Comparison of ENCODE assay signal across 9 cellular contexts in the genomic region with DNA sequence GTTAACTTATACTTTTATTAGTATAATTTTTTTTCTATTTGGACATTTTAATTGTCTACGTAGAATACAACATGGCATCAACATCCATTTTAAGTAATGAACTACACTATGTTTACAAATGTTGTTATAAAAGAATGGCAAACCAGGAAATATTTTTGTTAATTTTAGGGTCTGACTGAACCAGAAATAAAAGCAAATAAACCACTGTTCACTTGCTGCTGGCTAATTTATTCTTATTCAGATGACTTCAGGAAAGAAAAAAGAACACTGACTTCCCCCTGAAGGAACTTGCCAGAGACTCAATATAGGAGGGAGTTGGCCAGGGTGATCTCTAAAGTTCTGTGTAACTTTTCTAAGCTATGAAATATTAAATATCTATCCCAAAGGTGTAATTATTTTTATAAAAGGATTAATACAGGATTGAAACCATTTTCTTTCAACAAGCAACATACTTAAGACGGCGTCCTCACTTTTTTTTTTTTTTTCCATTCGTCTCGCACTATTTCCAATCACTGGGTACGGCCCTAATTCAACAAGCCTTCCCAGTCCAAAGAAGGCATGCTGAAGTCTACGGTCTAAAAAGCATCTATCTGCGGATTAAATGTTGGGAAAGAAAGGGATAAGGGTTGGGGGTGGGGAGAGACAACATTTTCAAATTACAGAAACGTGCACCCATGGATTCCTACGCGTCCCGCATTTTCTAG. TPM values are rescaled to one million over a fixed set of nuclear protein-coding genes. Genes with fewer than 3 reads are reported as not detected.
DNase-seq lines count a peak whose midpoint lies in the region; ATAC-seq, FAIRE-seq and TF ChIP-seq lines count a peak whose summit lies in the region.
"Had no signal": no experiment of that assay in that cellular context is flagged by ENCODE, and none has a peak within 500 bp of the region (broad histone marks: within the 10 kb centered on the region; RNA-seq: fewer than 3 reads in every experiment).

No MANE protein-coding gene starts in this region.

- H3K27ac ChIP-seq in left ventricle myocardium inferior (replicated peaks) (peak overlapping the region; percentile 91), GM12878 (ENCODE audit: control insufficient read depth, insufficient read depth) (peak overlapping the region; percentile 91), vagina (peak overlapping the region; percentile 88)

- BruUV-seq in GM12878 (replicated peaks; lab: Mats Ljungman, UMichigan): no TSS peak

- FAIRE-seq in GM12878 (lab: Jason Lieb, UNC) (no peak), HTR-8/SVneo (lab: Jason Lieb, UNC) (no peak)
- FAIRE-seq: endometrium had no signal

- peak overlapping the region; percentile 92 for H3K9ac ChIP-seq in GM12878 (ENCODE audit: control insufficient read depth, insufficient read depth, low read length)

- H4K20me1 ChIP-seq in GM12878 (ENCODE audit: control insufficient read depth, insufficient read depth): no peaks in the 10 kb centered on the region

- CTCF ChIA-PET in GM12878 (lab: Yijun Ruan, JAX): interaction anchor here (1.0 to 2.9 kb wide), 5 partner anchors 9 to 91 kb away, joined by 3 to 10 read pairs (median 7); no protein-coding TSS in a partner anchor

- intact Hi-C loops in left ventricle myocardium inferior (cut with micrococcal nuclease): no loop called here
- intact Hi-C loops in left cardiac atrium (cut with DNase I): loop anchor here (5.0 to 10.0 kb wide), 4 partner anchors 82 to 114 kb away; no protein-coding TSS in a partner anchor
- intact Hi-C loops in GM12878 (cut with micrococcal nuclease; ENCODE audit: unreplicated experiment): no loop called here
- intact Hi-C loops in vagina (cut with DNase I): loop anchor here (5.0 to 10.0 kb wide), 2 partner anchors 86 to 132 kb away; a partner anchor contains a TSS

- H3K27me3 ChIP-seq in left ventricle myocardium inferior (ENCODE audit: low read depth) (no peaks in the 10 kb centered on the region), GM12878 (replicated peaks in 1 of 2; ENCODE audit: control insufficient read depth in 2 of 2, insufficient read depth in 2 of 2, low read length in 1 of 2) (no peaks in the 10 kb centered on the region), vagina (no peaks in the 10 kb centered on the region)

- no peak for TF ChIP-seq EP300 in GM12878 (IDR thresholded peaks at IDR 0.05; ENCODE audit: borderline replicate concordance in 1 of 2, control insufficient read depth in 1 of 2, low read depth in 2 of 2, low read length in 2 of 2)

- H3K4me2 ChIP-seq in GM12878 (ENCODE audit: control insufficient read depth, insufficient read depth): peak overlapping the region; percentile 97

- SMC1A ChIA-PET in GM12878 (lab: Charles Lee; ENCODE audit: uncharacterized antibody, unreplicated experiment): interaction anchor here (0.9 to 4.8 kb wide), 21 partner anchors 13 to 115 kb away, joined by 3 to 57 read pairs (median 11); no protein-coding TSS in a partner anchor

- ATAC-seq in left cardiac atrium (no peak), GM12878 (no peak), memory B cell (ENCODE audit: low read depth) (no peak), HG03280 (IDR thresholded peaks at IDR 0.05; ENCODE audit: unreplicated experiment) (no peak)

- TF ChIP-seq POLR2A in GM12878 (IDR thresholded peaks at IDR 0.05; ENCODE audit: low read depth, low read length) (no peak), vagina (IDR thresholded peaks at IDR 0.05) (no peak)

- no peaks in the 10 kb centered on the region for H3K9me3 Mint-ChIP-seq in memory B cell

- H3K79me2 ChIP-seq in GM12878 (ENCODE audit: control insufficient read depth, insufficient read depth, low read length): peaks cover 62% of the 10 kb centered on the region

- DNase-seq in left ventricle myocardium inferior (no peak), left cardiac atrium (no peak), GM12878 (ENCODE audit: low read depth, low spot score) (no peak), memory B cell (ENCODE audit: low spot score in 2 of 2) (no peak), vagina (ENCODE audit: extremely low spot score in 2 of 2) (no peak), HTR-8/SVneo (ENCODE audit: insufficient read length, low spot score) (no peak)
- no peak for DNase-seq in activated effector memory CD4-positive, alpha-beta T cell treated with anti-CD3 and anti-CD28 coated beads, Interleukin-2, amount 50 U/mL, for 16 hours

- 1% methylated on average over 11 of the region's 12 CpGs for WGBS in GM12878 (ENCODE audit: insufficient coverage, insufficient replicate concordance, low lambda C conversion rate, missing lambda C conversion rate)

- POLR2A ChIA-PET in GM12878 (lab: Charles Lee): interaction anchor here (0.7 to 4.2 kb wide), 9 partner anchors 8 to 332 kb away, joined by 3 to 12 read pairs (median 3); no protein-coding TSS in a partner anchor

- in situ Hi-C loops in GM12878 (cut with MboI): no loop called here

- H3K27me3 Mint-ChIP-seq in memory B cell: no peaks in the 10 kb centered on the region

- H3K36me3 ChIP-seq in left ventricle myocardium inferior (no peaks in the 10 kb centered on the region), GM12878 (ENCODE audit: control insufficient read depth in 2 of 2, insufficient read depth in 2 of 2, low read length in 1 of 2) (no peaks in the 10 kb centered on the region), vagina (no peaks in the 10 kb centered on the region)

- peak overlapping the region; percentile 89 for H3K27ac Mint-ChIP-seq in memory B cell

- H3K4me3 Mint-ChIP-seq in memory B cell: peak overlapping the region; percentile 93

- H3K36me3 Mint-ChIP-seq in memory B cell: peaks cover 4% of the 10 kb centered on the region

- TF ChIP-seq CTCF in left ventricle myocardium inferior (IDR thresholded peaks at IDR 0.05; ENCODE audit: borderline replicate concordance): no peak
- no peak for TF ChIP-seq CTCF in GM12878 (IDR thresholded peaks at IDR 0.05 in 2 of 3, conservative IDR thresholded peaks at IDR 0.05 in 1 of 3; ENCODE audit: control insufficient read depth in 2 of 3, extremely low read depth in 1 of 3, insufficient read depth in 1 of 3, low read depth in 3 of 3, low read length in 3 of 3)
- TF ChIP-seq CTCF in vagina (IDR thresholded peaks at IDR 0.05): no peak

- peaks cover 4% of the 10 kb centered on the region for H3K9me3 ChIP-seq in left ventricle myocardium inferior (replicated peaks)
- H3K9me3 ChIP-seq in GM12878 (replicated peaks; ENCODE audit: control insufficient read depth, insufficient read depth, low read length): no peaks in the 10 kb centered on the region
- no peaks in the 10 kb centered on the region for H3K9me3 ChIP-seq in vagina

- RAD21 ChIA-PET in GM12878 (lab: Charles Lee; ENCODE audit: unreplicated experiment): interaction anchor here (0.8 to 5.2 kb wide), 16 partner anchors 9 to 115 kb away, joined by 3 to 32 read pairs (median 6); no protein-coding TSS in a partner anchor

- H3K4me1 ChIP-seq in left ventricle myocardium inferior (peaks cover 34% of the 10 kb centered on the region), GM12878 (ENCODE audit: control insufficient read depth, insufficient read depth, low read length) (peaks cover 10% of the 10 kb centered on the region), vagina (peaks cover 28% of the 10 kb centered on the region)

- H3K4me1 Mint-ChIP-seq in memory B cell: peaks cover 42% of the 10 kb centered on the region

- H3K4me3 ChIP-seq in left ventricle myocardium inferior: peak overlapping the region; percentile 83
- peak overlapping the region; percentile 98 for H3K4me3 ChIP-seq in GM12878
- H3K4me3 ChIP-seq in vagina: peak overlapping the region; percentile 91 to 93

- H2AFZ ChIP-seq in GM12878 (ENCODE audit: control insufficient read depth, low read depth, low read length): peak overlapping the region; percentile 68

- TF ChIP-seq RAD21 in GM12878 (IDR thresholded peaks at IDR 0.05; ENCODE audit: insufficient read depth, low read depth, low read length): no peak

TF ChIP-seq in GM12878, 131 proteins besides CTCF, POLR2A, EP300 and RAD21 (continues in another document):
- TF ChIP-seq HCFC1 (IDR thresholded peaks at IDR 0.05; ENCODE audit: low read length): no peak
- TF ChIP-seq IKZF2 (IDR thresholded peaks at IDR 0.05): peak; percentile 24 to 45; a peak in 1 of 4 replicates
- 0 out of 2 replicates have a peak, but pooled peaks have one; percentile 6 for TF ChIP-seq CREM (IDR thresholded peaks at IDR 0.05; ENCODE audit: low read depth)
- TF ChIP-seq NR2C2 (IDR thresholded peaks at IDR 0.05; ENCODE audit: borderline replicate concordance, control insufficient read depth, insufficient read length, low read depth): no peak

RNA-seq across cellular contexts. Expression of a gene that starts 1.1 kb away (rescaled TPM):
- total RNA-seq in left ventricle myocardium inferior (7.9 TPM), left cardiac atrium (1 to 10 TPM; 7.9 to 9.2 TPM), GM12878 (2014; rRNA removed) (25.8 and 32.1 TPM in 2 replicates), GM12878 (2014; rRNA removed; fragmentation: Illumina TruSeq; extraction: Trizol) (21.7 and 22.2 TPM in 2 replicates), GM12878 (2021) (25.0 and 27.7 TPM in 2 replicates), vagina (23.3 TPM)
- 37.0 and 39.1 TPM in 2 replicates for total RNA-seq in GM12878 (2013; cell fraction: nucleolus; rRNA removed)
- polyA plus RNA-seq in GM12878 (2011; ENCODE audit: low read depth): 10.1 TPM
- polyA plus RNA-seq in GM12878 (2011; rRNA removed) (12.1 and 13.3 TPM in 2 replicates), GM12878 (2014; fragmentation: Illumina TruSeq; extraction: Trizol) (22.5 and 24.0 TPM in 2 replicates), GM12878 (2014; fragmentation: Nextera tagmentation; extraction: Ambion mirVana) (1 to 10 TPM; 4.0 to 6.5 TPM), GM12878 (2014; rRNA removed) (19.2 and 21.5 TPM in 2 replicates), GM12878 (2016; fragmentation: Nextera tagmentation; extraction: Ambion mirVana) (10 to 100 TPM; 12.5 to 14.9 TPM)
- 8.0 and 9.9 TPM in 2 replicates for polyA plus RNA-seq in GM12878 (2011; cell fraction: cytosol; rRNA removed)
- 9.6 and 12.0 TPM in 2 replicates for polyA plus RNA-seq in GM12878 (2011; cell fraction: nucleus; rRNA removed)
- polyA plus RNA-seq in GM12878 (2012): 14.8 and 19.1 TPM in 2 replicates
- polyA minus RNA-seq in GM12878 (2011; rRNA and poly(A)+ RNA removed): 12.3 and 14.9 TPM in 2 replicates
- polyA minus RNA-seq in GM12878 (2011; cell fraction: cytosol; rRNA and poly(A)+ RNA removed): 4.0 and 5.9 TPM in 2 replicates
- 11.1 and 21.9 TPM in 2 replicates for polyA minus RNA-seq in GM12878 (2011; cell fraction: nucleus; rRNA and poly(A)+ RNA removed)

Comparison
In these comparisons a context has a peak if more than half of its experiments do, and no peak if none do; other contexts are left out.
1. intact Hi-C loops: an anchor here in left cardiac atrium (5.0 to 10.0 kb wide) and vagina (5.0 to 10.0 kb wide); none called in left ventricle myocardium inferior and GM12878.